14 cellular contexts compared by ENCODE assay signal in the genomic region with DNA sequence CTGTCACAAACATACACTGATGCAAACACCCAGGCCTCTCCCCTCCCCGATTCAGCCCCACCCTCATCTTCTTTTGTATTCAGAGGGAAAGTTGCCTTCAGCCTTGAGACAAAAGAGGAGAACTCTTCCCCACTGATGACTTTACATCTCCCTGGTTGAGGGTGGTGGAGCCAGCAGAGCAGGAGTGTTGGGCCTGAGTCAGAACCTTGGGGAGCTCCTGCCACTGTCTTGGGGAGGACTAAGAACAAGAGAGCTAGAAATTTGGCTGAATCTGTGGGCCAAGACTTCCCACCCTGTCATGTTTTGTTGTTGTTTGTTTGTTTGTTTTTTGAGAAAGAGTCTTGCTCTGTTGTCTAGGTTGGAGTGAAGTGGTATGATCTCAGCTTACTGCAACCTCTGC.
DNase-seq lines count a peak whose midpoint lies in the region; TF ChIP-seq lines count a peak whose summit lies in the region.
"Had no signal": no experiment of that assay in that cellular context is flagged by ENCODE, and none has a peak within 500 bp of the region (broad histone marks: within the 10 kb centered on the region; RNA-seq: fewer than 3 reads in every experiment).

No MANE protein-coding gene starts in this region.

- intact Hi-C loops in posterior vena cava (cut with DNase I) (no loop called here), posterior cingulate gyrus (cut with DNase I) (loop anchor here (2.0 kb wide), 1 partner anchor 88 kb away; a partner anchor contains a TSS)

- no peak for TF ChIP-seq EP300 in Ishikawa (IDR thresholded peaks at IDR 0.05; ENCODE audit: borderline replicate concordance)

- TF ChIP-seq RAD21 in Ishikawa (IDR thresholded peaks at IDR 0.05; ENCODE audit: low read depth) = no peak

- no peaks in the 10 kb centered on the region for H3K27me3 ChIP-seq in H7 (ENCODE audit: control insufficient read depth, insufficient read depth, low read length)

- H3K4me3 ChIP-seq in epithelial cell of esophagus (ENCODE audit: low read length) (no peak overlapping the region), H7 (ENCODE audit: insufficient read depth, low read depth, low read length) (no peak overlapping the region)
- H3K4me3 ChIP-seq: GM23248, HAP-1 had no signal

- H3K36me3 ChIP-seq in H7 (replicated peaks; ENCODE audit: control insufficient read depth, insufficient read depth, low read length) = no peaks in the 10 kb centered on the region
- H3K36me3 ChIP-seq: HAP-1 had no signal

- no peak for TF ChIP-seq CTCF in epithelial cell of esophagus (IDR thresholded peaks at IDR 0.05; ENCODE audit: insufficient read depth, low read depth, low read length, missing control alignments)

- DNase-seq in epithelial cell of esophagus (ENCODE audit: low read depth) = peak; percentile 20
- peak; percentile 19 for DNase-seq in posterior vena cava (ENCODE audit: low spot score)
- no peak for DNase-seq in posterior cingulate gyrus
- DNase-seq in OCI-M1 (lab: John Stamatoyannopoulos, UW) = no peak
- DNase-seq in H7 = no peak
- DNase-seq: C1 segment of cervical spinal cord; Calu3; CD4-positive, alpha-beta memory T cell; COR-L47; DMS153; DND-41 had no signal

TF ChIP-seq in Ishikawa, 13 proteins besides CTCF, POLR2A, EP300 and RAD21:
- TF ChIP-seq TEAD4 (IDR thresholded peaks at IDR 0.05) = no peak
- TF ChIP-seq, protein P1, sequence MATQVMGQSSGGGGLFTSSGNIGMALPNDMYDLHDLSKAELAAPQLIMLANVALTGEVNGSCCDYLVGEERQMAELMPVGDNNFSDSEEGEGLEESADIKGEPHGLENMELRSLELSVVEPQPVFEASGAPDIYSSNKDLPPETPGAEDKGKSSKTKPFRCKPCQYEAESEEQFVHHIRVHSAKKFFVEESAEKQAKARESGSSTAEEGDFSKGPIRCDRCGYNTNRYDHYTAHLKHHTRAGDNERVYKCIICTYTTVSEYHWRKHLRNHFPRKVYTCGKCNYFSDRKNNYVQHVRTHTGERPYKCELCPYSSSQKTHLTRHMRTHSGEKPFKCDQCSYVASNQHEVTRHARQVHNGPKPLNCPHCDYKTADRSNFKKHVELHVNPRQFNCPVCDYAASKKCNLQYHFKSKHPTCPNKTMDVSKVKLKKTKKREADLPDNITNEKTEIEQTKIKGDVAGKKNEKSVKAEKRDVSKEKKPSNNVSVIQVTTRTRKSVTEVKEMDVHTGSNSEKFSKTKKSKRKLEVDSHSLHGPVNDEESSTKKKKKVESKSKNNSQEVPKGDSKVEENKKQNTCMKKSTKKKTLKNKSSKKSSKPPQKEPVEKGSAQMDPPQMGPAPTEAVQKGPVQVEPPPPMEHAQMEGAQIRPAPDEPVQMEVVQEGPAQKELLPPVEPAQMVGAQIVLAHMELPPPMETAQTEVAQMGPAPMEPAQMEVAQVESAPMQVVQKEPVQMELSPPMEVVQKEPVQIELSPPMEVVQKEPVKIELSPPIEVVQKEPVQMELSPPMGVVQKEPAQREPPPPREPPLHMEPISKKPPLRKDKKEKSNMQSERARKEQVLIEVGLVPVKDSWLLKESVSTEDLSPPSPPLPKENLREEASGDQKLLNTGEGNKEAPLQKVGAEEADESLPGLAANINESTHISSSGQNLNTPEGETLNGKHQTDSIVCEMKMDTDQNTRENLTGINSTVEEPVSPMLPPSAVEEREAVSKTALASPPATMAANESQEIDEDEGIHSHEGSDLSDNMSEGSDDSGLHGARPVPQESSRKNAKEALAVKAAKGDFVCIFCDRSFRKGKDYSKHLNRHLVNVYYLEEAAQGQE (IDR thresholded peaks at IDR 0.05; ENCODE audit: low read depth) = peak; percentile 51

Comparison
In these comparisons a context has a peak if more than half of its experiments do, and no peak if none do; other contexts are left out.
1. DNase-seq: peak in epithelial cell of esophagus (single experiment) and posterior vena cava (single experiment); none in posterior cingulate gyrus (0 of 10), OCI-M1 (single experiment) and H7 (single experiment).